9 cellular contexts compared by ENCODE assay signal in genomic region chr6:51753635-51754034, GRCh38.
DNase-seq lines count a peak whose midpoint lies in the region; ATAC-seq and TF ChIP-seq lines count a peak whose summit lies in the region.
"Had no signal": no experiment of that assay in that cellular context is flagged by ENCODE, and none has a peak within 500 bp of the region (broad histone marks: within the 10 kb centered on the region; RNA-seq: fewer than 3 reads in every experiment).

No MANE protein-coding gene starts in this region.

- H3K4me1 Mint-ChIP-seq in CD4-positive, alpha-beta T cell (ENCODE audit: low read depth) = no peaks in the 10 kb centered on the region

- no peaks in the 10 kb centered on the region for H3K9me2 ChIP-seq in DOHH2 (replicated peaks; ENCODE audit: control insufficient read depth, low read length)

- H4K20me1 ChIP-seq in DOHH2 (ENCODE audit: control insufficient read depth, insufficient read depth, low read depth, low read length) = no peaks in the 10 kb centered on the region

- no peak overlapping the region for H3K27ac ChIP-seq in DOHH2 (ENCODE audit: low read depth, low read length)
- H3K27ac ChIP-seq in liver (ENCODE audit: low read depth in 1 of 2, low read length in 2 of 2) = no peak overlapping the region
- H3K27ac ChIP-seq in CD4-positive, alpha-beta T cell (ENCODE audit: low read depth, low read length) = no peak overlapping the region

- peak; percentile 7 for DNase-seq in SK-N-DZ (ENCODE audit: low spot score)
- no peak for DNase-seq in CD4-positive, alpha-beta T cell
- DNase-seq: dermis blood vessel endothelial cell had no signal

- intact Hi-C loops in CD4-positive, alpha-beta T cell (cut with DNase I, micrococcal nuclease) = no loop called here

- no peaks in the 10 kb centered on the region for H3K36me3 Mint-ChIP-seq in CD4-positive, alpha-beta T cell (ENCODE audit: low read depth)

- no peaks in the 10 kb centered on the region for H3K9me3 Mint-ChIP-seq in CD4-positive, alpha-beta T cell

- no peaks in the 10 kb centered on the region for H3F3A ChIP-seq in DOHH2 (ENCODE audit: control insufficient read depth, insufficient read depth)

- POLR2A ChIA-PET in CD4-positive, alpha-beta T cell (lab: Charles Lee) = no interaction called here

- TF ChIP-seq RAD21 in liver (IDR thresholded peaks at IDR 0.05) = peak; percentile 39 to 85

- no peaks in the 10 kb centered on the region for H3K79me2 ChIP-seq in DOHH2 (ENCODE audit: control insufficient read depth, low read length)

- no peaks in the 10 kb centered on the region for H3K9me3 ChIP-seq in DOHH2 (ENCODE audit: control insufficient read depth, insufficient read depth, low read length)
- no peaks in the 10 kb centered on the region for H3K9me3 ChIP-seq in liver (ENCODE audit: control insufficient read depth in 4 of 4, low read length in 3 of 4)
- no peaks in the 10 kb centered on the region for H3K9me3 ChIP-seq in CD4-positive, alpha-beta T cell (ENCODE audit: control insufficient read depth, low read length)

- ATAC-seq in GM21786 (IDR thresholded peaks at IDR 0.05; ENCODE audit: unreplicated experiment) (peak; percentile 54), HG02678 (IDR thresholded peaks at IDR 0.05; ENCODE audit: unreplicated experiment) (no peak), GM21367 (IDR thresholded peaks at IDR 0.05; ENCODE audit: unreplicated experiment) (no peak), HG02763 (IDR thresholded peaks at IDR 0.05; ENCODE audit: unreplicated experiment) (no peak)
- ATAC-seq in CD4-positive, alpha-beta T cell (ENCODE audit: poor library complexity) = no peak

- H3K4me3 ChIP-seq in DOHH2 (ENCODE audit: low read length) = no peak overlapping the region
- H3K4me3 ChIP-seq in liver (ENCODE audit: low read depth in 1 of 3, low read length in 3 of 3) = no peak overlapping the region

- TF ChIP-seq CTCF in DOHH2 (IDR thresholded peaks at IDR 0.05; ENCODE audit: low read depth, low read length, poor library complexity, severe bottlenecking) (peak; percentile 54), liver (IDR thresholded peaks at IDR 0.05; ENCODE audit: low read depth, low read length, missing input control) (no peak)
- no peak for TF ChIP-seq CTCF in CD4-positive, alpha-beta T cell (IDR thresholded peaks at IDR 0.05)

- H3K27me3 ChIP-seq in DOHH2 (ENCODE audit: control insufficient read depth, low read length) = no peaks in the 10 kb centered on the region
- H3K27me3 ChIP-seq in liver (ENCODE audit: control insufficient read depth in 4 of 4, insufficient read depth in 4 of 4, low read length in 3 of 4) = no peaks in the 10 kb centered on the region
- no peaks in the 10 kb centered on the region for H3K27me3 ChIP-seq in CD4-positive, alpha-beta T cell (ENCODE audit: control insufficient read depth, insufficient read depth, low read length)

- WGBS in liver = 64% methylated on average over 6 of the region's 6 CpGs

- CTCF ChIA-PET in CD4-positive, alpha-beta T cell (lab: Charles Lee) = interaction anchor here (0.9 kb wide), 1 partner anchor 18 kb away, joined by 3 read pairs; no protein-coding TSS in a partner anchor

- H3K4me3 Mint-ChIP-seq in CD4-positive, alpha-beta T cell = no peak overlapping the region

- H3K9ac ChIP-seq in liver (ENCODE audit: low read depth in 1 of 2, low read length in 2 of 2) = no peak overlapping the region

- no peak overlapping the region for H3K27ac Mint-ChIP-seq in CD4-positive, alpha-beta T cell

- H3K36me3 ChIP-seq in DOHH2 (ENCODE audit: control insufficient read depth, low read length) (no peaks in the 10 kb centered on the region), liver (ENCODE audit: control insufficient read depth in 4 of 4, insufficient read depth in 3 of 4, low read depth in 1 of 4, low read length in 3 of 4) (no peaks in the 10 kb centered on the region)

- no peaks in the 10 kb centered on the region for H3K27me3 Mint-ChIP-seq in CD4-positive, alpha-beta T cell

- H3K4me1 ChIP-seq in DOHH2 (ENCODE audit: control insufficient read depth, low read length) = no peaks in the 10 kb centered on the region
- no peaks in the 10 kb centered on the region for H3K4me1 ChIP-seq in liver (ENCODE audit: control insufficient read depth in 4 of 4, insufficient read depth in 4 of 4, low read length in 3 of 4)

- no peak overlapping the region for H3K4me2 ChIP-seq in DOHH2 (ENCODE audit: low read length)

TF ChIP-seq in liver, 16 proteins besides CTCF, POLR2A, EP300 and RAD21:
- TF ChIP-seq RXRA (IDR thresholded peaks at IDR 0.05) (no peak), MAX (IDR thresholded peaks at IDR 0.05) (no peak), TAF1 (conservative IDR thresholded peaks at IDR 0.05) (no peak), SP1 (IDR thresholded peaks at IDR 0.05) (no peak), ZBTB33 (IDR thresholded peaks at IDR 0.05) (no peak), FOXA1 (IDR thresholded peaks at IDR 0.05) (no peak), NR2F2 (IDR thresholded peaks at IDR 0.05) (no peak), EGR1 (IDR thresholded peaks at IDR 0.05; ENCODE audit: low read depth in 2 of 2) (no peak), YY1 (IDR thresholded peaks at IDR 0.05) (no peak), JUND (IDR thresholded peaks at IDR 0.05) (no peak), GABPA (IDR thresholded peaks at IDR 0.05 in 1 of 2, conservative IDR thresholded peaks at IDR 0.05 in 1 of 2) (no peak), HNF4A (conservative IDR thresholded peaks at IDR 0.05) (no peak), FOXA2 (IDR thresholded peaks at IDR 0.05) (no peak)
- TF ChIP-seq, protein P1, sequence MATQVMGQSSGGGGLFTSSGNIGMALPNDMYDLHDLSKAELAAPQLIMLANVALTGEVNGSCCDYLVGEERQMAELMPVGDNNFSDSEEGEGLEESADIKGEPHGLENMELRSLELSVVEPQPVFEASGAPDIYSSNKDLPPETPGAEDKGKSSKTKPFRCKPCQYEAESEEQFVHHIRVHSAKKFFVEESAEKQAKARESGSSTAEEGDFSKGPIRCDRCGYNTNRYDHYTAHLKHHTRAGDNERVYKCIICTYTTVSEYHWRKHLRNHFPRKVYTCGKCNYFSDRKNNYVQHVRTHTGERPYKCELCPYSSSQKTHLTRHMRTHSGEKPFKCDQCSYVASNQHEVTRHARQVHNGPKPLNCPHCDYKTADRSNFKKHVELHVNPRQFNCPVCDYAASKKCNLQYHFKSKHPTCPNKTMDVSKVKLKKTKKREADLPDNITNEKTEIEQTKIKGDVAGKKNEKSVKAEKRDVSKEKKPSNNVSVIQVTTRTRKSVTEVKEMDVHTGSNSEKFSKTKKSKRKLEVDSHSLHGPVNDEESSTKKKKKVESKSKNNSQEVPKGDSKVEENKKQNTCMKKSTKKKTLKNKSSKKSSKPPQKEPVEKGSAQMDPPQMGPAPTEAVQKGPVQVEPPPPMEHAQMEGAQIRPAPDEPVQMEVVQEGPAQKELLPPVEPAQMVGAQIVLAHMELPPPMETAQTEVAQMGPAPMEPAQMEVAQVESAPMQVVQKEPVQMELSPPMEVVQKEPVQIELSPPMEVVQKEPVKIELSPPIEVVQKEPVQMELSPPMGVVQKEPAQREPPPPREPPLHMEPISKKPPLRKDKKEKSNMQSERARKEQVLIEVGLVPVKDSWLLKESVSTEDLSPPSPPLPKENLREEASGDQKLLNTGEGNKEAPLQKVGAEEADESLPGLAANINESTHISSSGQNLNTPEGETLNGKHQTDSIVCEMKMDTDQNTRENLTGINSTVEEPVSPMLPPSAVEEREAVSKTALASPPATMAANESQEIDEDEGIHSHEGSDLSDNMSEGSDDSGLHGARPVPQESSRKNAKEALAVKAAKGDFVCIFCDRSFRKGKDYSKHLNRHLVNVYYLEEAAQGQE (IDR thresholded peaks at IDR 0.05) = no peak
